Comparison of ENCODE assay signal across 8 cellular contexts in the genomic region with DNA sequence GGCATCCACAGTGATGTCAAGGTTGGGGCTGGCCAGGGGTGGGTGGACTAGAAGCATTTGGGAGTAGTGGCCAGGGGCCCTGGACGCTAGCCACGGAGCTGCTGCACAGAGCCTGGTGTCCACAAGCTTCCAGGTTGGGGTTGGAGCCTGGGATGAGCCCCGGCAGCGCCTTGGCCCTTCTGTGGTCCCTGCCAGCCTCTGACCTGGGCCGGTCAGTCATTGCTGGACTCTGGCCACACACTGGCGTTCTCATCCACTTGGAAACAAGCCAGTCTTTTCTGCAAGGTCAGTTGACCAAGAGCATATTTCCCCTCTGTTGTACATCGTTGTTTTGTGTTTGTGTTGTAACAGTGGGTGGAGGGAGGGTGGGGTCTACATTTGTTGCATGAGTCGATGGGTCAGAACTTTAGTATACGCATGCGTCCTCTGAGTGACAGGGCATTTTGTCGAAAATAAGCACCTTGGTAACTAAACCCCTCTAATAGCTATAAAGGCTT. TPM values are rescaled to one million over a fixed set of nuclear protein-coding genes. Genes with fewer than 3 reads are reported as not detected.
DNase-seq lines count a peak whose midpoint lies in the region; ATAC-seq and TF ChIP-seq lines count a peak whose summit lies in the region.
"Had no signal": no experiment of that assay in that cellular context is flagged by ENCODE, and none has a peak within 500 bp of the region (broad histone marks: within the 10 kb centered on the region; RNA-seq: fewer than 3 reads in every experiment).

No MANE protein-coding gene starts in this region.

- no peak overlapping the region for H3K27ac ChIP-seq in GM23338 (ENCODE audit: low read depth)
- peak overlapping the region; percentile 33 for H3K27ac ChIP-seq in right cardiac atrium (ENCODE audit: low read length)
- peak overlapping the region; percentile 60 for H3K27ac ChIP-seq in subcutaneous abdominal adipose tissue (ENCODE audit: low read depth, low read length)

- H3K4me3 Mint-ChIP-seq in GM23338, result no peak overlapping the region

- H3K4me2 ChIP-seq in GM23338, result no peak overlapping the region

- no peaks in the 10 kb centered on the region for H3K4me1 ChIP-seq in GM23338 (ENCODE audit: insufficient read depth)
- peaks cover 2% of the 10 kb centered on the region for H3K4me1 ChIP-seq in right cardiac atrium (ENCODE audit: control insufficient read depth, insufficient read depth, low read length)
- peaks cover 0 to 32% (median 22%) of the 10 kb centered on the region in 5 donors for H3K4me1 ChIP-seq in subcutaneous abdominal adipose tissue (ENCODE audit: control insufficient read depth in 5 of 5, insufficient read depth in 5 of 5, low read length in 5 of 5)
- H3K4me1 ChIP-seq: HAP-1 had no signal

- H3K9me3 ChIP-seq in right cardiac atrium (ENCODE audit: control insufficient read depth, low read length) (no peaks in the 10 kb centered on the region), subcutaneous abdominal adipose tissue (ENCODE audit: control insufficient read depth in 5 of 5, low read length in 5 of 5) (no peaks in the 10 kb centered on the region)
- H3K9me3 ChIP-seq: HAP-1 had no signal

- no peak overlapping the region for H3K4me3 ChIP-seq in GM23338
- H3K4me3 ChIP-seq in cardiac fibroblast (replicated peaks in 1 of 2; ENCODE audit: low read depth in 2 of 2, low read length in 2 of 2), result no peak overlapping the region
- no peak overlapping the region for H3K4me3 ChIP-seq in right cardiac atrium (ENCODE audit: low read length)
- no peak overlapping the region for H3K4me3 ChIP-seq in subcutaneous abdominal adipose tissue (ENCODE audit: low read depth in 1 of 5, low read length in 5 of 5)
- H3K4me3 ChIP-seq: HAP-1 had no signal

- peaks cover 20% of the 10 kb centered on the region; the same call in 1 of the 2 replicates for H3K79me2 ChIP-seq in GM23338 (replicated peaks; ENCODE audit: insufficient read depth)

- H3K36me3 ChIP-seq in GM23338 (ENCODE audit: insufficient read depth), result peaks cover 54% of the 10 kb centered on the region
- peaks cover 14 to 95% (median 89%) of the 10 kb centered on the region in 5 donors for H3K36me3 ChIP-seq in subcutaneous abdominal adipose tissue (ENCODE audit: control insufficient read depth in 5 of 5, insufficient read depth in 5 of 5, low read length in 5 of 5)

- H3K4me1 Mint-ChIP-seq in GM23338, result peaks cover 2% of the 10 kb centered on the region; the same call in 1 of the 3 replicates

- H3K27me3 ChIP-seq in GM23338 (ENCODE audit: insufficient read depth) (no peaks in the 10 kb centered on the region), right cardiac atrium (ENCODE audit: control insufficient read depth, insufficient read depth) (no peaks in the 10 kb centered on the region), subcutaneous abdominal adipose tissue (ENCODE audit: control insufficient read depth in 5 of 5, insufficient read depth in 4 of 5, low read length in 5 of 5) (no peaks in the 10 kb centered on the region)

- peaks cover 39% of the 10 kb centered on the region for H4K20me1 ChIP-seq in GM23338 (replicated peaks; ENCODE audit: insufficient read depth)

- H3K9me3 Mint-ChIP-seq in GM23338, result no peaks in the 10 kb centered on the region; the same call in 2 of the 3 replicates

- intact Hi-C loops in right cardiac atrium (cut with DNase I), result loop anchor here in 3 of 4 donors (5.0 to 10.0 kb wide), 4 partner anchors 72 to 122 kb away; no protein-coding TSS in a partner anchor

- ATAC-seq in GM23338, result no peak
- ATAC-seq in right cardiac atrium, result peak; percentile 24 to 26
- no peak for ATAC-seq in GM21786 (IDR thresholded peaks at IDR 0.05; ENCODE audit: unreplicated experiment)

- H3K36me3 Mint-ChIP-seq in GM23338 (ENCODE audit: low read depth), result peaks cover 96% of the 10 kb centered on the region

- H3K27ac Mint-ChIP-seq in GM23338, result no peak overlapping the region

- 50% methylated on average over 11 of the region's 11 CpGs for WGBS in right cardiac atrium

- TF ChIP-seq CTCF in GM23338 (conservative IDR thresholded peaks at IDR 0.05; ENCODE audit: low read depth in 2 of 2), result no peak
- no peak for TF ChIP-seq CTCF in cardiac fibroblast (IDR thresholded peaks at IDR 0.05; ENCODE audit: low read depth, low read length)

- H3K27me3 Mint-ChIP-seq in GM23338 (ENCODE audit: insufficient read depth, low read depth, poor library complexity), result peaks cover 14% of the 10 kb centered on the region

- H2AFZ ChIP-seq in GM23338, result no peak overlapping the region

- peaks cover 29% of the 10 kb centered on the region for H3F3A ChIP-seq in GM23338 (replicated peaks; ENCODE audit: low read depth)

- H3K9me2 ChIP-seq in GM23338 (ENCODE audit: insufficient read depth), result no peaks in the 10 kb centered on the region

- DNase-seq in GM23338 (ENCODE audit: low spot score) (no peak), cardiac fibroblast (ENCODE audit: low read depth in 2 of 2) (peak; percentile 79 to 87), right cardiac atrium (peak in 2 of 3 donors; percentile 55 to 73), NCI-H2081 (lab: John Stamatoyannopoulos, UW) (no peak)
- DNase-seq in activated CD4-positive, alpha-beta T cell treated with anti-CD3 and anti-CD28 coated beads, Interleukin-2, amount 50 U/mL, for 4 hours, result no peak

- H3K9ac ChIP-seq in subcutaneous abdominal adipose tissue (ENCODE audit: low read length in 5 of 5), result no peak overlapping the region

TF ChIP-seq in GM23338, 12 proteins besides CTCF, POLR2A, EP300 and RAD21:
- peak; percentile 30; the same call in 1 of the 2 replicates for TF ChIP-seq POLR2AphosphoS5 (IDR thresholded peaks at IDR 0.05; ENCODE audit: low read depth)
- TF ChIP-seq, protein P1, sequence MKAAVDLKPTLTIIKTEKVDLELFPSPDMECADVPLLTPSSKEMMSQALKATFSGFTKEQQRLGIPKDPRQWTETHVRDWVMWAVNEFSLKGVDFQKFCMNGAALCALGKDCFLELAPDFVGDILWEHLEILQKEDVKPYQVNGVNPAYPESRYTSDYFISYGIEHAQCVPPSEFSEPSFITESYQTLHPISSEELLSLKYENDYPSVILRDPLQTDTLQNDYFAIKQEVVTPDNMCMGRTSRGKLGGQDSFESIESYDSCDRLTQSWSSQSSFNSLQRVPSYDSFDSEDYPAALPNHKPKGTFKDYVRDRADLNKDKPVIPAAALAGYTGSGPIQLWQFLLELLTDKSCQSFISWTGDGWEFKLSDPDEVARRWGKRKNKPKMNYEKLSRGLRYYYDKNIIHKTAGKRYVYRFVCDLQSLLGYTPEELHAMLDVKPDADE (IDR thresholded peaks at IDR 0.05), result no peak

RNA-seq across cellular contexts. Expression of gene PSMA7, which starts 8.4 kb away (rescaled TPM):
- total RNA-seq in GM23338 (2014; rRNA removed; shearing (Covaris generic)), result 357 and 427 TPM in 2 replicates
- 610 and 628 TPM in 2 replicates for polyA plus RNA-seq in GM23338 (2016; fragmentation: Nextera tagmentation; extraction: Ambion mirVana)
- 100 to 1,000 TPM; 178 to 215 (median 206) TPM for total RNA-seq in right cardiac atrium
- 244 TPM for polyA plus RNA-seq in right cardiac atrium

RNA-seq across cellular contexts. Expression of gene SS18L1, which starts 8.8 kb away (rescaled TPM):
- 24.6 and 32.6 TPM in 2 replicates for total RNA-seq in GM23338 (2014; rRNA removed; shearing (Covaris generic))
- 6.5 and 7.3 TPM in 2 replicates for polyA plus RNA-seq in GM23338 (2016; fragmentation: Nextera tagmentation; extraction: Ambion mirVana)
- total RNA-seq in right cardiac atrium, result 1 to 10 TPM; 7.8 to 8.8 (median 8.1) TPM
- 6.2 TPM for polyA plus RNA-seq in right cardiac atrium

RNA-seq across cellular contexts. Expression of gene LSM14B, which starts 12.5 kb away (rescaled TPM):
- total RNA-seq in GM23338 (2014; rRNA removed; shearing (Covaris generic)), result 46.3 and 55.7 TPM in 2 replicates
- polyA plus RNA-seq in GM23338 (2016; fragmentation: Nextera tagmentation; extraction: Ambion mirVana), result 9.6 and 12.1 TPM in 2 replicates
- total RNA-seq in right cardiac atrium, result 10 to 100 TPM; 32.9 to 45.7 (median 40.9) TPM
- 27.6 TPM for polyA plus RNA-seq in right cardiac atrium

RNA-seq across cellular contexts. Expression of gene MTG2, which starts 48.0 kb away (rescaled TPM):
- total RNA-seq in GM23338 (2014; rRNA removed; shearing (Covaris generic)), result 11.3 and 13.6 TPM in 2 replicates
- polyA plus RNA-seq in GM23338 (2016; fragmentation: Nextera tagmentation; extraction: Ambion mirVana), result 11.7 and 15.4 TPM in 2 replicates
- total RNA-seq in right cardiac atrium, result 10 to 100 TPM; 20.4 to 25.7 (median 25.1) TPM
- polyA plus RNA-seq in right cardiac atrium, result 29.2 TPM

Comparison
In these comparisons a context has a peak if more than half of its experiments do, and no peak if none do; other contexts are left out.
1. ATAC-seq: peak in right cardiac atrium (2 of 2); none in GM23338 (single experiment) and GM21786 (single experiment).
2. DNase-seq: peak in cardiac fibroblast (2 of 2) and right cardiac atrium (2 of 3); none in GM23338 (single experiment), activated CD4-positive, alpha-beta T cell treated with anti-CD3 and anti-CD28 coated beads, Interleukin-2, amount 50 U/mL, for 4 hours (0 of 2) and NCI-H2081 (0 of 2).